In genomic region chr3:52671676-52672075, GRCh38 we compare ENCODE assay signal across 12 cellular contexts. TPM values are rescaled to one million over a fixed set of nuclear protein-coding genes. Genes with fewer than 3 reads are reported as not detected.
DNase-seq lines count a peak whose midpoint lies in the region; ATAC-seq and TF ChIP-seq lines count a peak whose summit lies in the region.
"Had no signal": no experiment of that assay in that cellular context is flagged by ENCODE, and none has a peak within 500 bp of the region (broad histone marks: within the 10 kb centered on the region; RNA-seq: fewer than 3 reads in every experiment).

No MANE protein-coding gene starts in this region.

- 70 to 75% methylated on average over 1 of the region's 1 CpG for WGBS in gastroesophageal sphincter (ENCODE audit: low coverage in 1 of 2), 2 donors

- no peaks in the 10 kb centered on the region for H3K27me3 ChIP-seq in gastroesophageal sphincter
- H3K27me3 ChIP-seq: vagina had no signal

- H3K36me3 ChIP-seq in gastroesophageal sphincter: peaks cover 0 to 78% of the 10 kb centered on the region in 2 donors

- H3K27me3 Mint-ChIP-seq in activated CD4-positive, alpha-beta T cell treated with anti-CD3 and anti-CD28 coated beads, Interleukin-2, amount 10 ng/mL, durations not matched to agents 24 days and 14 days: no peaks in the 10 kb centered on the region
- H3K27me3 Mint-ChIP-seq in activated CD8-positive, alpha-beta T cell treated with anti-CD3 and anti-CD28 coated beads, Interleukin-2, amount 10 ng/mL, durations not matched to agents 7 days and 5 days (ENCODE audit: low read depth): no peaks in the 10 kb centered on the region
- no peaks in the 10 kb centered on the region for H3K27me3 Mint-ChIP-seq in stimulated activated memory B cell treated with anti-CD40 and anti-IgM and Interleukin-4, amounts not matched to agents 10 μg/mL and 1 μg/mL and 100 μg/mL, for 72 hours
- H3K27me3 Mint-ChIP-seq: IgD-negative memory B cell had no signal

- POLR2A ChIA-PET in activated CD8-positive, alpha-beta T cell treated with anti-CD3 and anti-CD28 coated beads, Interleukin-2, amount 10 ng/mL, durations not matched to agents 7 days and 5 days (lab: Charles Lee): no interaction called here
- POLR2A ChIA-PET in RWPE1 (lab: Yijun Ruan, JAX; ENCODE audit: low non-redundant PET): no interaction called here

- TF ChIP-seq POLR2A in gastroesophageal sphincter (IDR thresholded peaks at IDR 0.05): no peak

- H3K27ac Mint-ChIP-seq in activated CD4-positive, alpha-beta T cell treated with anti-CD3 and anti-CD28 coated beads, Interleukin-2, amount 10 ng/mL, durations not matched to agents 24 days and 14 days: peak overlapping the region; percentile 99
- peak overlapping the region; percentile 2 for H3K27ac Mint-ChIP-seq in activated CD8-positive, alpha-beta T cell treated with anti-CD3 and anti-CD28 coated beads, Interleukin-2, amount 10 ng/mL, durations not matched to agents 7 days and 5 days
- H3K27ac Mint-ChIP-seq in stimulated activated memory B cell treated with anti-CD40 and anti-IgM and Interleukin-4, amounts not matched to agents 10 μg/mL and 1 μg/mL and 100 μg/mL, for 72 hours: peak overlapping the region; percentile 76

- CTCF ChIA-PET in activated CD8-positive, alpha-beta T cell treated with anti-CD3 and anti-CD28 coated beads, Interleukin-2, amount 10 ng/mL, durations not matched to agents 7 days and 5 days (lab: Charles Lee): no interaction called here
- CTCF ChIA-PET in RWPE1 (lab: Yijun Ruan, JAX): no interaction called here

- H3K36me3 Mint-ChIP-seq in activated CD4-positive, alpha-beta T cell treated with anti-CD3 and anti-CD28 coated beads, Interleukin-2, amount 10 ng/mL, durations not matched to agents 24 days and 14 days (ENCODE audit: low read depth): peaks cover 48% of the 10 kb centered on the region
- peaks cover 55% of the 10 kb centered on the region for H3K36me3 Mint-ChIP-seq in activated CD8-positive, alpha-beta T cell treated with anti-CD3 and anti-CD28 coated beads, Interleukin-2, amount 10 ng/mL, durations not matched to agents 7 days and 5 days (ENCODE audit: low read depth)
- H3K36me3 Mint-ChIP-seq in stimulated activated memory B cell treated with anti-CD40 and anti-IgM and Interleukin-4, amounts not matched to agents 10 μg/mL and 1 μg/mL and 100 μg/mL, for 72 hours: peaks cover 46% of the 10 kb centered on the region

- H3K4me3 ChIP-seq in gastroesophageal sphincter: no peak overlapping the region
- H3K4me3 ChIP-seq: vagina had no signal

- peak overlapping the region; percentile 57 for H3K4me3 Mint-ChIP-seq in activated CD4-positive, alpha-beta T cell treated with anti-CD3 and anti-CD28 coated beads, Interleukin-2, amount 10 ng/mL, durations not matched to agents 24 days and 14 days
- no peak overlapping the region for H3K4me3 Mint-ChIP-seq in activated CD8-positive, alpha-beta T cell treated with anti-CD3 and anti-CD28 coated beads, Interleukin-2, amount 10 ng/mL, durations not matched to agents 7 days and 5 days
- no peak overlapping the region for H3K4me3 Mint-ChIP-seq in stimulated activated memory B cell treated with anti-CD40 and anti-IgM and Interleukin-4, amounts not matched to agents 10 μg/mL and 1 μg/mL and 100 μg/mL, for 72 hours

- peaks cover 29% of the 10 kb centered on the region for H3K4me1 Mint-ChIP-seq in activated CD4-positive, alpha-beta T cell treated with anti-CD3 and anti-CD28 coated beads, Interleukin-2, amount 10 ng/mL, durations not matched to agents 24 days and 14 days
- H3K4me1 Mint-ChIP-seq in activated CD8-positive, alpha-beta T cell treated with anti-CD3 and anti-CD28 coated beads, Interleukin-2, amount 10 ng/mL, durations not matched to agents 7 days and 5 days (ENCODE audit: low read depth): peaks cover 22% of the 10 kb centered on the region
- H3K4me1 Mint-ChIP-seq in stimulated activated memory B cell treated with anti-CD40 and anti-IgM and Interleukin-4, amounts not matched to agents 10 μg/mL and 1 μg/mL and 100 μg/mL, for 72 hours: peaks cover 33% of the 10 kb centered on the region

- H3K4me1 ChIP-seq in gastroesophageal sphincter: peaks cover 0 to 21% (median 5%) of the 10 kb centered on the region in 3 donors

- no peaks in the 10 kb centered on the region for H3K9me3 ChIP-seq in gastroesophageal sphincter
- H3K9me3 ChIP-seq: vagina had no signal

- TF ChIP-seq CTCF in gastroesophageal sphincter (IDR thresholded peaks at IDR 0.05) (no peak), RWPE1 (conservative IDR thresholded peaks at IDR 0.05; ENCODE audit: low read depth) (no peak)

- no peaks in the 10 kb centered on the region for H3K9me3 Mint-ChIP-seq in activated CD4-positive, alpha-beta T cell treated with anti-CD3 and anti-CD28 coated beads, Interleukin-2, amount 10 ng/mL, durations not matched to agents 24 days and 14 days
- H3K9me3 Mint-ChIP-seq in activated CD8-positive, alpha-beta T cell treated with anti-CD3 and anti-CD28 coated beads, Interleukin-2, amount 10 ng/mL, durations not matched to agents 7 days and 5 days (ENCODE audit: insufficient read depth): no peaks in the 10 kb centered on the region
- no peaks in the 10 kb centered on the region for H3K9me3 Mint-ChIP-seq in stimulated activated memory B cell treated with anti-CD40 and anti-IgM and Interleukin-4, amounts not matched to agents 10 μg/mL and 1 μg/mL and 100 μg/mL, for 72 hours
- H3K9me3 Mint-ChIP-seq: IgD-negative memory B cell had no signal

- TF ChIP-seq EP300 in gastroesophageal sphincter (IDR thresholded peaks at IDR 0.05): no peak

- no peak for ATAC-seq in activated CD8-positive, alpha-beta T cell treated with anti-CD3 and anti-CD28 coated beads, Interleukin-2, amount 10 ng/mL, durations not matched to agents 7 days and 5 days
- ATAC-seq in gastroesophageal sphincter (no peak), GM21619 (IDR thresholded peaks at IDR 0.05; ENCODE audit: unreplicated experiment) (no peak)
- no peak for ATAC-seq in stimulated activated memory B cell treated with anti-CD40 and anti-IgM and Interleukin-4, amounts not matched to agents 10 μg/mL and 1 μg/mL and 100 μg/mL, for 72 hours

- peak overlapping the region in 3 of 4 donors; percentile 55 to 73 (median 56) for H3K27ac ChIP-seq in gastroesophageal sphincter
- H3K27ac ChIP-seq in RWPE1: no peak overlapping the region

- no peak for DNase-seq in activated CD4-positive, alpha-beta T cell treated with anti-CD3 and anti-CD28 coated beads, Interleukin-2, amount 10 ng/mL, durations not matched to agents 24 days and 14 days
- DNase-seq in activated CD4-positive, alpha-beta T cell treated with anti-CD3 and anti-CD28 coated beads for 4 hours: no peak
- no peak for DNase-seq in activated CD8-positive, alpha-beta T cell treated with anti-CD3 and anti-CD28 coated beads, Interleukin-2, amount 10 ng/mL, durations not matched to agents 7 days and 5 days
- no peak for DNase-seq in RWPE1 (ENCODE audit: low spot score)
- DNase-seq in HT-29 (ENCODE audit: low spot score): no peak
- DNase-seq: activated CD4-positive, alpha-beta T cell treated with anti-CD3 and anti-CD28 coated beads, Interleukin-2, amount 50 U/mL, for 4 hours; DND-41 had no signal

- intact Hi-C loops in activated CD4-positive, alpha-beta T cell treated with anti-CD3 and anti-CD28 coated beads, Interleukin-2, amount 10 ng/mL, durations not matched to agents 24 days and 14 days (cut with micrococcal nuclease): loop anchor here (1.0 to 2.0 kb wide), 2 partner anchors 11 to 15 kb away; no protein-coding TSS in a partner anchor

RNA-seq across cellular contexts. Expression of gene PBRM1, which starts 14.0 kb away (rescaled TPM):
- 65.7 and 67.8 TPM in 2 replicates for total RNA-seq in activated CD4-positive, alpha-beta T cell treated with anti-CD3 and anti-CD28 coated beads, Interleukin-2, amount 10 ng/mL, durations not matched to agents 24 days and 14 days
- 10 to 100 TPM; 83.2 to 91.8 TPM for total RNA-seq in activated CD8-positive, alpha-beta T cell treated with anti-CD3 and anti-CD28 coated beads, Interleukin-2, amount 10 ng/mL, durations not matched to agents 7 days and 5 days
- 100 to 1,000 TPM in 1 of 4 donors, 10 to 100 TPM in 3; 73.9 to 105 (median 98.4) TPM for total RNA-seq in gastroesophageal sphincter
- total RNA-seq in HT-29 (2014; rRNA removed; shearing (Covaris generic)): 25.4 and 27.6 TPM in 2 replicates

RNA-seq across cellular contexts. Expression of gene GNL3, which starts 14.2 kb away (rescaled TPM):
- total RNA-seq in activated CD4-positive, alpha-beta T cell treated with anti-CD3 and anti-CD28 coated beads, Interleukin-2, amount 10 ng/mL, durations not matched to agents 24 days and 14 days: 254 and 267 TPM in 2 replicates
- 10 to 100 TPM; 85.5 to 86.2 TPM for total RNA-seq in activated CD8-positive, alpha-beta T cell treated with anti-CD3 and anti-CD28 coated beads, Interleukin-2, amount 10 ng/mL, durations not matched to agents 7 days and 5 days
- total RNA-seq in gastroesophageal sphincter: 10 to 100 TPM; 36.4 to 83.7 (median 51.7) TPM
- 69.6 and 69.8 TPM in 2 replicates for total RNA-seq in HT-29 (2014; rRNA removed; shearing (Covaris generic))

RNA-seq across cellular contexts. Expression of gene GLT8D1, which starts 33.9 kb away (rescaled TPM):
- total RNA-seq in activated CD4-positive, alpha-beta T cell treated with anti-CD3 and anti-CD28 coated beads, Interleukin-2, amount 10 ng/mL, durations not matched to agents 24 days and 14 days: 38.7 and 39.0 TPM in 2 replicates
- 10 to 100 TPM; 36.4 to 38.2 TPM for total RNA-seq in activated CD8-positive, alpha-beta T cell treated with anti-CD3 and anti-CD28 coated beads, Interleukin-2, amount 10 ng/mL, durations not matched to agents 7 days and 5 days
- 10 to 100 TPM; 36.9 to 57.7 (median 48.6) TPM for total RNA-seq in gastroesophageal sphincter
- 30.0 and 34.4 TPM in 2 replicates for total RNA-seq in HT-29 (2014; rRNA removed; shearing (Covaris generic))

RNA-seq across cellular contexts. Expression of gene SPCS1, which starts 34.2 kb away (rescaled TPM):
- 134 and 135 TPM in 2 replicates for total RNA-seq in activated CD4-positive, alpha-beta T cell treated with anti-CD3 and anti-CD28 coated beads, Interleukin-2, amount 10 ng/mL, durations not matched to agents 24 days and 14 days
- 100 to 1,000 TPM in 1 of 2 experiments, 10 to 100 TPM in 1; 96.1 to 105 TPM for total RNA-seq in activated CD8-positive, alpha-beta T cell treated with anti-CD3 and anti-CD28 coated beads, Interleukin-2, amount 10 ng/mL, durations not matched to agents 7 days and 5 days
- 100 to 1,000 TPM in 1 of 4 donors, 10 to 100 TPM in 3; 66.5 to 159 (median 88.2) TPM for total RNA-seq in gastroesophageal sphincter
- total RNA-seq in HT-29 (2014; rRNA removed; shearing (Covaris generic)): 78.3 and 85.7 TPM in 2 replicates

Comparison
In these comparisons a context has a peak if more than half of its experiments do, and no peak if none do; other contexts are left out.
1. H3K27ac Mint-ChIP-seq: peak in every context shown above with its lines; median percentile 99 in activated CD4-positive, alpha-beta T cell treated with anti-CD3 and anti-CD28 coated beads, Interleukin-2, amount 10 ng/mL, durations not matched to agents 24 days and 14 days; 76 in stimulated activated memory B cell treated with anti-CD40 and anti-IgM and Interleukin-4, amounts not matched to agents 10 μg/mL and 1 μg/mL and 100 μg/mL, for 72 hours; 2 in activated CD8-positive, alpha-beta T cell treated with anti-CD3 and anti-CD28 coated beads, Interleukin-2, amount 10 ng/mL, durations not matched to agents 7 days and 5 days.